In the genomic region with DNA sequence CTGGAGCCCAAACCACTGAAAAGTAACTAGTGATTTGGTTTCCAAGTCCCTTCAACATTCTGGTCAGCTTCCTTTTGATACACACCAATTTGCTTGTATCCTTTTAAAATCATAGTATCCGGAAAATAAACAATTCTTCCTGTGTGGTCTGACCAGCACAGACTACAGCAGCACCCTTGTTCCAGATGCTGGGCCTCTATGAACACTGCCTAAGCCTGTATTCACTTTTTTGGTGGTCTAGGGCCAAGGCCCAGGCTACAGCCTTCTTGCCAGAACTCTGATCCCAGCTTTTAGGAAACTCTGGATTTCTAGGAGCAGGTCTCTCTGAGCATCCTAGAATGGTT, we compare ENCODE assay signal across 10 cellular contexts. TPM values are rescaled to one million over a fixed set of nuclear protein-coding genes. Genes with fewer than 3 reads are reported as not detected.
A peak's percentile ranks its signal among the peaks of the same experiment; 100 is the strongest.
DNase-seq lines count a peak whose midpoint lies in the region; ATAC-seq, FAIRE-seq and TF ChIP-seq lines count a peak whose summit lies in the region.
"Had no signal": no experiment of that assay in that cellular context is flagged by ENCODE, and none has a peak within 500 bp of the region (broad histone marks: within the 10 kb centered on the region; RNA-seq: fewer than 3 reads in every experiment).

No MANE protein-coding gene starts in this region.

- TF ChIP-seq CTCF in PC-3 (conservative IDR thresholded peaks at IDR 0.05; ENCODE audit: low read depth, low read length) (no peak), endothelial cell of umbilical vein (IDR thresholded peaks at IDR 0.05; ENCODE audit: extremely low read depth in 1 of 2, insufficient read depth in 1 of 2, low read depth in 1 of 2, low read length in 2 of 2) (no peak), osteoblast (IDR thresholded peaks at IDR 0.05; ENCODE audit: extremely low read depth, low read depth, low read length) (no peak)

- intact Hi-C loops in PC-3 (cut with micrococcal nuclease) (loop anchor here (1.0 kb wide), 2 partner anchors 112 to 385 kb away; no protein-coding TSS in a partner anchor), endothelial cell of umbilical vein (cut with micrococcal nuclease) (loop anchor here (2.0 kb wide), 1 partner anchor 47 kb away; no protein-coding TSS in a partner anchor)

- no peak for DNase-seq in CD8-positive, alpha-beta memory T cell
- DNase-seq in PC-3 (no peak), endothelial cell of umbilical vein (ENCODE audit: low read depth, low spot score) (peak; percentile 28), osteoblast (ENCODE audit: insufficient read length, low spot score, missing footprints) (peak; percentile 49)
- DNase-seq: activated CD8-positive, alpha-beta memory T cell treated with anti-CD3 and anti-CD28 coated beads, Interleukin-2, amount 10 ng/mL, durations not matched to agents 7 days and 5 days had no signal

- no peaks in the 10 kb centered on the region for H3K36me3 ChIP-seq in CD8-positive, alpha-beta memory T cell (ENCODE audit: insufficient read depth, low read length)
- no peaks in the 10 kb centered on the region for H3K36me3 ChIP-seq in PC-3 (ENCODE audit: low read depth, low read length)
- H3K36me3 ChIP-seq in endothelial cell of umbilical vein (ENCODE audit: control insufficient read depth in 2 of 2, extremely low read depth in 1 of 2, insufficient read depth in 2 of 2, low read length in 2 of 2) = no peaks in the 10 kb centered on the region
- peaks cover 2% of the 10 kb centered on the region for H3K36me3 ChIP-seq in osteoblast (ENCODE audit: insufficient read depth, low read length)

- H2AFZ ChIP-seq in PC-3 (ENCODE audit: low read length) = peak overlapping the region; percentile 89
- H2AFZ ChIP-seq in endothelial cell of umbilical vein (ENCODE audit: low read depth, low read length) = no peak overlapping the region
- no peak overlapping the region for H2AFZ ChIP-seq in osteoblast (ENCODE audit: low read length)

- H3K27ac Mint-ChIP-seq in CD8-positive, alpha-beta memory T cell = no peak overlapping the region
- no peak overlapping the region for H3K27ac Mint-ChIP-seq in stimulated activated memory B cell treated with anti-CD40 and anti-IgM and Interleukin-4, amounts not matched to agents 10 μg/mL and 1 μg/mL and 100 μg/mL, for 72 hours
- H3K27ac Mint-ChIP-seq: activated CD8-positive, alpha-beta memory T cell treated with anti-CD3 and anti-CD28 coated beads, Interleukin-2, amount 10 ng/mL, durations not matched to agents 7 days and 5 days had no signal

- H3K9me2 ChIP-seq in PC-3 (replicated peaks; ENCODE audit: low read length) = no peaks in the 10 kb centered on the region

- no peaks in the 10 kb centered on the region for H3F3A ChIP-seq in PC-3 (ENCODE audit: low read length, unreplicated experiment)

- dilution Hi-C loops in endothelial cell of umbilical vein (cut with MboI; ENCODE audit: extremely low pct_ligation_motif_present, low sequenced_read_pairs) = no loop called here

- H3K9me3 ChIP-seq in CD8-positive, alpha-beta memory T cell (ENCODE audit: low read length) = no peaks in the 10 kb centered on the region
- no peaks in the 10 kb centered on the region for H3K9me3 ChIP-seq in PC-3 (ENCODE audit: low read length)
- no peaks in the 10 kb centered on the region for H3K9me3 ChIP-seq in endothelial cell of umbilical vein (replicated peaks; ENCODE audit: control insufficient read depth, insufficient read depth, low read length)
- H3K9me3 ChIP-seq in osteoblast (ENCODE audit: low read depth, low read length) = no peaks in the 10 kb centered on the region

- ATAC-seq in PC-3 = no peak
- ATAC-seq in HG02763 (IDR thresholded peaks at IDR 0.05; ENCODE audit: unreplicated experiment) = no peak
- no peak for ATAC-seq in GM19023 (IDR thresholded peaks at IDR 0.05; ENCODE audit: unreplicated experiment)
- ATAC-seq in HG02798 (IDR thresholded peaks at IDR 0.05; ENCODE audit: poor library complexity, unreplicated experiment) = no peak
- ATAC-seq in stimulated activated memory B cell treated with anti-CD40 and anti-IgM and Interleukin-4, amounts not matched to agents 10 μg/mL and 1 μg/mL and 100 μg/mL, for 72 hours = no peak

- H3K9me1 ChIP-seq in endothelial cell of umbilical vein (replicated peaks; ENCODE audit: control insufficient read depth, extremely low read depth, insufficient read depth, low read length) = no peaks in the 10 kb centered on the region

- POLR2A ChIA-PET in CD8-positive, alpha-beta memory T cell (lab: Charles Lee) = no interaction called here
- POLR2A ChIA-PET in PC-3 (lab: Charles Lee; ENCODE audit: unreplicated experiment) = interaction anchor here (0.5 to 0.8 kb wide), 2 partner anchors 30 to 385 kb away, joined by 3 read pairs; no protein-coding TSS in a partner anchor
- POLR2A ChIA-PET in endothelial cell of umbilical vein (lab: Charles Lee) = interaction anchor here (0.7 to 5.3 kb wide), 11 partner anchors 11 to 157 kb away, joined by 3 to 30 read pairs (median 5); a partner anchor contains a TSS

- peaks cover 50 to 76% of the 10 kb centered on the region in 2 donors for H3K27me3 Mint-ChIP-seq in CD8-positive, alpha-beta memory T cell
- peaks cover 50% of the 10 kb centered on the region for H3K27me3 Mint-ChIP-seq in stimulated activated memory B cell treated with anti-CD40 and anti-IgM and Interleukin-4, amounts not matched to agents 10 μg/mL and 1 μg/mL and 100 μg/mL, for 72 hours

- no peak for TF ChIP-seq POLR2A in endothelial cell of umbilical vein (IDR thresholded peaks at IDR 0.05; ENCODE audit: low read depth, low read length)

- H3K36me3 Mint-ChIP-seq in CD8-positive, alpha-beta memory T cell = peaks cover 0 to 1% (median 0%) of the 10 kb centered on the region in 3 donors
- H3K36me3 Mint-ChIP-seq in stimulated activated memory B cell treated with anti-CD40 and anti-IgM and Interleukin-4, amounts not matched to agents 10 μg/mL and 1 μg/mL and 100 μg/mL, for 72 hours = no peaks in the 10 kb centered on the region
- H3K36me3 Mint-ChIP-seq: activated CD8-positive, alpha-beta memory T cell treated with anti-CD3 and anti-CD28 coated beads, Interleukin-2, amount 10 ng/mL, durations not matched to agents 7 days and 5 days had no signal

- H3K27ac ChIP-seq in CD8-positive, alpha-beta memory T cell (ENCODE audit: low read depth, low read length) = no peak overlapping the region
- H3K27ac ChIP-seq in PC-3 (ENCODE audit: low read length) (no peak overlapping the region), endothelial cell of umbilical vein (ENCODE audit: insufficient read depth, low read depth, low read length) (peak overlapping the region; percentile 90), osteoblast (ENCODE audit: low read depth, low read length) (peak overlapping the region; percentile 57)

- H3K27me3 ChIP-seq in CD8-positive, alpha-beta memory T cell (ENCODE audit: insufficient read depth, low read length, poor library complexity, severe bottlenecking) = peaks cover 8% of the 10 kb centered on the region
- H3K27me3 ChIP-seq in PC-3 (ENCODE audit: low read length) (no peaks in the 10 kb centered on the region), endothelial cell of umbilical vein (ENCODE audit: control insufficient read depth in 2 of 2, insufficient read depth in 2 of 2, low read length in 2 of 2) (no peaks in the 10 kb centered on the region), osteoblast (ENCODE audit: insufficient read depth, low read length) (no peaks in the 10 kb centered on the region)

- BruUV-seq in PC-3 (replicated peaks; lab: Mats Ljungman, UMichigan) (no TSS peak), endothelial cell of umbilical vein (replicated peaks; lab: Mats Ljungman, UMichigan) (TSS peak; percentile 53)

- H3K4me2 ChIP-seq in PC-3 (ENCODE audit: low read length) = peak overlapping the region; percentile 83
- H3K4me2 ChIP-seq in endothelial cell of umbilical vein (ENCODE audit: insufficient read depth, low read length) = peak overlapping the region; percentile 96
- peak overlapping the region; percentile 83 for H3K4me2 ChIP-seq in osteoblast (ENCODE audit: insufficient read depth, low read length)

- peaks cover 55% of the 10 kb centered on the region for H3K79me2 ChIP-seq in PC-3 (ENCODE audit: low read length)
- H3K79me2 ChIP-seq in endothelial cell of umbilical vein (ENCODE audit: control insufficient read depth, insufficient read depth, low read length) = peaks cover 51% of the 10 kb centered on the region
- H3K79me2 ChIP-seq in osteoblast (ENCODE audit: insufficient read depth, low read length) = peaks cover 76% of the 10 kb centered on the region

- H3K9ac ChIP-seq in PC-3 (ENCODE audit: low read length) (peak overlapping the region; percentile 48), endothelial cell of umbilical vein (replicated peaks; ENCODE audit: extremely low read depth, insufficient read depth, low read length) (peak overlapping the region; percentile 97)

- H3K4me3 ChIP-seq in CD8-positive, alpha-beta memory T cell (ENCODE audit: low read length) = no peak overlapping the region
- H3K4me3 ChIP-seq in PC-3 (ENCODE audit: low read length) = peak overlapping the region; percentile 94
- H3K4me3 ChIP-seq in endothelial cell of umbilical vein (replicated peaks in 1 of 3; ENCODE audit: insufficient read depth in 1 of 3, low read depth in 1 of 3, low read length in 3 of 3) = peak overlapping the region; percentile 65 to 97 (median 91)
- peak overlapping the region; percentile 85 for H3K4me3 ChIP-seq in osteoblast (ENCODE audit: insufficient read depth, low read length)

- H3K4me3 Mint-ChIP-seq in CD8-positive, alpha-beta memory T cell = peak overlapping the region in 5 of 7 donors; percentile 53 to 73 (median 66)
- no peak overlapping the region for H3K4me3 Mint-ChIP-seq in stimulated activated memory B cell treated with anti-CD40 and anti-IgM and Interleukin-4, amounts not matched to agents 10 μg/mL and 1 μg/mL and 100 μg/mL, for 72 hours
- H3K4me3 Mint-ChIP-seq: activated CD8-positive, alpha-beta memory T cell treated with anti-CD3 and anti-CD28 coated beads, Interleukin-2, amount 10 ng/mL, durations not matched to agents 7 days and 5 days had no signal

- H3K4me1 Mint-ChIP-seq in CD8-positive, alpha-beta memory T cell = peaks cover 6 to 15% (median 14%) of the 10 kb centered on the region in 3 donors
- peaks cover 10% of the 10 kb centered on the region for H3K4me1 Mint-ChIP-seq in stimulated activated memory B cell treated with anti-CD40 and anti-IgM and Interleukin-4, amounts not matched to agents 10 μg/mL and 1 μg/mL and 100 μg/mL, for 72 hours

- no peak for FAIRE-seq in endothelial cell of umbilical vein (lab: Jason Lieb, UNC)
- FAIRE-seq: GM12878 had no signal

- peaks cover 0 to 4% (median 2%) of the 10 kb centered on the region in 5 donors for H3K9me3 Mint-ChIP-seq in CD8-positive, alpha-beta memory T cell
- H3K9me3 Mint-ChIP-seq in stimulated activated memory B cell treated with anti-CD40 and anti-IgM and Interleukin-4, amounts not matched to agents 10 μg/mL and 1 μg/mL and 100 μg/mL, for 72 hours = peaks cover 5% of the 10 kb centered on the region

- CTCF ChIA-PET in CD8-positive, alpha-beta memory T cell (lab: Charles Lee) = no interaction called here
- CTCF ChIA-PET in PC-3 (lab: Charles Lee) (interaction anchor here (0.6 kb wide), 3 partner anchors 157 to 223 kb away, joined by 3 read pairs; no protein-coding TSS in a partner anchor), endothelial cell of umbilical vein (lab: Charles Lee) (interaction anchor here (0.7 to 7.2 kb wide), 7 partner anchors 17 to 227 kb away, joined by 3 to 48 read pairs (median 9); no protein-coding TSS in a partner anchor)

- 0 out of 2 replicates have a peak, but pooled peaks cover 9% of the 10 kb centered on the region for H4K20me1 ChIP-seq in PC-3 (ENCODE audit: low read length)
- no peaks in the 10 kb centered on the region for H4K20me1 ChIP-seq in endothelial cell of umbilical vein (replicated peaks; ENCODE audit: control insufficient read depth, extremely low read depth, insufficient read depth, low read length)
- peaks cover 13% of the 10 kb centered on the region for H4K20me1 ChIP-seq in osteoblast (ENCODE audit: insufficient read depth, low read length)

- H3K4me1 ChIP-seq in CD8-positive, alpha-beta memory T cell (ENCODE audit: insufficient read depth, low read length) = no peaks in the 10 kb centered on the region
- H3K4me1 ChIP-seq in PC-3 (ENCODE audit: insufficient read depth, low read length) (peaks cover 36% of the 10 kb centered on the region), endothelial cell of umbilical vein (ENCODE audit: control insufficient read depth, extremely low read depth, insufficient read depth, low read length) (peaks cover 33% of the 10 kb centered on the region), osteoblast (ENCODE audit: insufficient read depth, low read length) (peaks cover 34% of the 10 kb centered on the region)

RNA-seq across cellular contexts. Expression of a gene that starts 0.8 kb away (rescaled TPM):
- not detected for total RNA-seq in CD8-positive, alpha-beta memory T cell
- polyA plus RNA-seq in CD8-positive, alpha-beta memory T cell = not detected
- total RNA-seq in PC-3 (2014; rRNA removed) (65.9 and 68.2 TPM in 2 replicates), endothelial cell of umbilical vein (72.0 and 75.2 TPM in 2 replicates), osteoblast (89.0 and 89.6 TPM in 2 replicates)
- polyA plus RNA-seq in endothelial cell of umbilical vein = 37.4 and 44.0 TPM in 2 replicates
- 52.2 and 54.0 TPM in 2 replicates for polyA plus RNA-seq in endothelial cell of umbilical vein (2011; cell fraction: cytosol; rRNA removed)
- 37.3 and 48.8 TPM in 2 replicates for polyA plus RNA-seq in endothelial cell of umbilical vein (2011; cell fraction: nucleus; rRNA removed)
- polyA plus RNA-seq in endothelial cell of umbilical vein (2012) = 29.6 and 43.7 TPM in 2 replicates
- polyA minus RNA-seq in endothelial cell of umbilical vein = 69.4 and 83.6 TPM in 2 replicates
- 10.1 TPM for polyA minus RNA-seq in endothelial cell of umbilical vein (2011; cell fraction: cytosol; rRNA and poly(A)+ RNA removed)
- 43.9 and 57.7 TPM in 2 replicates for polyA minus RNA-seq in endothelial cell of umbilical vein (2011; cell fraction: nucleus; rRNA and poly(A)+ RNA removed)
- total RNA-seq: activated CD8-positive, alpha-beta memory T cell treated with anti-CD3 and anti-CD28 coated beads, Interleukin-2, amount 10 ng/mL, durations not matched to agents 7 days and 5 days had no signal

Comparison
In these comparisons a context has a peak if more than half of its experiments do, and no peak if none do; other contexts are left out.
1. DNase-seq: peak in endothelial cell of umbilical vein (single experiment) and osteoblast (single experiment); none in CD8-positive, alpha-beta memory T cell (0 of 5) and PC-3 (single experiment).
2. H3K27ac ChIP-seq: peak in endothelial cell of umbilical vein (single experiment) and osteoblast (single experiment); none in CD8-positive, alpha-beta memory T cell (single experiment) and PC-3 (single experiment).
3. RNA of a gene that starts 0.8 kb away (total RNA-seq): 89.0 to 89.6 TPM in osteoblast, 72.0 to 75.2 TPM in endothelial cell of umbilical vein and 65.9 to 68.2 TPM in PC-3; not detected in CD8-positive, alpha-beta memory T cell; every median in the first group is over 10 times any median in the second.
4. Peak in every context shown above with its lines, with median percentiles within 50 percentile points of each other: H3K4me2 ChIP-seq.